14 cellular contexts compared by ENCODE assay signal in genomic region chr1:240337795-240338194, GRCh38.
DNase-seq lines count a peak whose midpoint lies in the region; ATAC-seq, FAIRE-seq and TF ChIP-seq lines count a peak whose summit lies in the region.
"Had no signal": no experiment of that assay in that cellular context is flagged by ENCODE, and none has a peak within 500 bp of the region (broad histone marks: within the 10 kb centered on the region; RNA-seq: fewer than 3 reads in every experiment).

No MANE protein-coding gene starts in this region.

- WGBS in pancreas, 2 donors, result 39 to 56% methylated on average over 5 of the region's 5 CpGs

- H3K4me3 ChIP-seq in fibroblast of mammary gland (ENCODE audit: control insufficient read depth, low read depth, low read length) (no peak overlapping the region), pancreas (no peak overlapping the region)
- H3K4me3 ChIP-seq: heart right ventricle had no signal

- TF ChIP-seq POLR2A in erythroblast (IDR thresholded peaks at IDR 0.05; ENCODE audit: low read length), result no peak

- peak in 1 of 4 donors; percentile 22 for ATAC-seq in pancreas
- ATAC-seq in HG02973 (IDR thresholded peaks at IDR 0.05; ENCODE audit: unreplicated experiment), result no peak

- H3K27me3 ChIP-seq in pancreas, result no peaks in the 10 kb centered on the region
- H3K27me3 ChIP-seq: heart right ventricle had no signal

- no peak for TF ChIP-seq CTCF in fibroblast of mammary gland (conservative IDR thresholded peaks at IDR 0.05; ENCODE audit: control insufficient read depth, insufficient read depth, low read depth, low read length)
- no peak for TF ChIP-seq CTCF in pancreas (IDR thresholded peaks at IDR 0.05)

- peak; percentile 70 for FAIRE-seq in pancreas (lab: Jason Lieb, UNC)

- intact Hi-C loops in pancreas (cut with DNase I), result no loop called here

- H3K4me1 ChIP-seq in pancreas, result no peaks in the 10 kb centered on the region
- H3K4me1 ChIP-seq: heart right ventricle had no signal

- DNase-seq in Ammon's horn (ENCODE audit: low spot score), result peak; percentile 42
- peak; percentile 91 for DNase-seq in RPMI7951 (ENCODE audit: low read depth)
- DNase-seq in fibroblast of mammary gland (ENCODE audit: low read depth), result peak; percentile 97
- DNase-seq in pancreas, result no peak
- DNase-seq in erythroblast (lab: John Stamatoyannopoulos, UW), result no peak
- DNase-seq in NCI-H2171 treated with DMSO at 0.1 percent for 48 hours (lab: John Stamatoyannopoulos, UW), result no peak
- no peak for DNase-seq in HK-2 (ENCODE audit: unreplicated experiment)
- DNase-seq: activated T-cell treated with anti-CD3 and anti-CD28 coated beads, Interleukin-2, amount 50 U/mL, for 24 hours; CD4-positive, alpha-beta memory T cell; heart right ventricle; midbrain; NCI-H146 had no signal

- no peaks in the 10 kb centered on the region for H3K9me3 ChIP-seq in pancreas

- H3K36me3 ChIP-seq in pancreas, result no peaks in the 10 kb centered on the region
- H3K36me3 ChIP-seq: heart right ventricle had no signal

- H3K27ac ChIP-seq in pancreas, result no peak overlapping the region
- H3K27ac ChIP-seq: heart right ventricle, HL-60 had no signal

Comparison
In these comparisons a context has a peak if more than half of its experiments do, and no peak if none do; other contexts are left out.
1. DNase-seq: peak in Ammon's horn (single experiment), RPMI7951 (single experiment) and fibroblast of mammary gland (single experiment); none in pancreas (0 of 6), erythroblast (0 of 2), NCI-H2171 treated with DMSO at 0.1 percent for 48 hours (single experiment) and HK-2 (single experiment).